11 cellular contexts compared by ENCODE assay signal in the genomic region with DNA sequence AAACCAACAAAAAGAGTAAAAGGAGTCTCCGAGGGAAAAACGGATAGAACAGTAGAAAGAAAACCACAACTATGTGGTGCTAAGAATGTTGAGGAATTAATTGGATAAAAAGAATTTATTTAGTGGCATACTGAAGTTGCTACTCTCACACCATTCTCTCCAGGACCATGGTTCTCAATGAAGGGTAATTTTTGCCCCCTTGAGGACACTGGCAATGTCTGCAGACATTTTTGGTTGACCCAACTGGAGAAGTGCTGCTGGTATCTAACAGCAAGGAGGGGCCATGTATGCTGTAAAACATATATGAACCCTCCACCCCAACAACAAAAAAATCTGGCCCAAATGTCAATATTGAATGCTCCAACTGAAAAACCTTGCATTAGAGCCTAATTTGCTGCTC.
DNase-seq lines count a peak whose midpoint lies in the region; ATAC-seq, FAIRE-seq and TF ChIP-seq lines count a peak whose summit lies in the region.
"Had no signal": no experiment of that assay in that cellular context is flagged by ENCODE, and none has a peak within 500 bp of the region (broad histone marks: within the 10 kb centered on the region; RNA-seq: fewer than 3 reads in every experiment).

No MANE protein-coding gene starts in this region.

- no peak for TF ChIP-seq POLR2A in K562 (conservative IDR thresholded peaks at IDR 0.05)

- no peaks in the 10 kb centered on the region for H3K4me1 Mint-ChIP-seq in nephron progenitor cell
- no peaks in the 10 kb centered on the region for H3K4me1 Mint-ChIP-seq in glutamatergic neuron (ENCODE audit: low read depth, unreplicated experiment)

- no peak overlapping the region for H3K9ac ChIP-seq in K562 (ENCODE audit: insufficient read depth in 1 of 2, low read depth in 2 of 2, low read length in 2 of 2)

- no peaks in the 10 kb centered on the region for H3K27me3 ChIP-seq in K562 (ENCODE audit: control insufficient read depth in 2 of 2, insufficient read depth in 2 of 2, low read length in 2 of 2)

- 76% methylated on average over 2 of the region's 2 CpGs for WGBS in K562 (ENCODE audit: insufficient coverage, low coverage, missing lambda C conversion rate)

- H3K27ac Mint-ChIP-seq in nephron progenitor cell (no peak overlapping the region), glutamatergic neuron (ENCODE audit: unreplicated experiment) (no peak overlapping the region)

- TF ChIP-seq RAD21 in K562 (CRISPR knock-in tag; conservative IDR thresholded peaks at IDR 0.05 in 1 of 2, IDR thresholded peaks at IDR 0.05 in 1 of 2): no peak; a peak in 1 of 4 replicates

- H3K9me3 ChIP-seq in K562 (replicated peaks; ENCODE audit: control insufficient read depth, insufficient read depth, low read depth, low read length): no peaks in the 10 kb centered on the region

- FAIRE-seq in G401.6 (lab: Jason Lieb, UNC) (peak; percentile 46), K562 (lab: Jason Lieb, UNC) (peak; percentile 65)
- FAIRE-seq: GM19239 had no signal

- no peak overlapping the region for H3K4me3 Mint-ChIP-seq in nephron progenitor cell
- no peak overlapping the region for H3K4me3 Mint-ChIP-seq in glutamatergic neuron (ENCODE audit: unreplicated experiment)

- H3K36me3 ChIP-seq in K562 (ENCODE audit: control insufficient read depth, insufficient read depth, low read length): peaks cover 73% of the 10 kb centered on the region

- no peak overlapping the region for H3K4me2 ChIP-seq in K562 (ENCODE audit: insufficient read depth, low read length)

- TF ChIP-seq EP300 in K562 (IDR thresholded peaks at IDR 0.05; ENCODE audit: low read length): no peak

- H3K9me3 Mint-ChIP-seq in nephron progenitor cell (peaks cover 12% of the 10 kb centered on the region), glutamatergic neuron (ENCODE audit: unreplicated experiment) (no peaks in the 10 kb centered on the region)

- no TSS peak for BruUV-seq in K562 (replicated peaks; lab: Mats Ljungman, UMichigan)

- H3K4me3 ChIP-seq in K562: no peak overlapping the region

- no peaks in the 10 kb centered on the region for H3K9me1 ChIP-seq in K562 (ENCODE audit: control insufficient read depth, insufficient read depth, low read length)

- DNase-seq in Kasumi-1 (lab: John Stamatoyannopoulos, UW) (peak; percentile 32 to 42), K562 (ENCODE audit: extremely low read depth in 1 of 4, low spot score in 3 of 4) (peak in 2 of 4 experiments; percentile 34 to 35), nephron progenitor cell (no peak), glutamatergic neuron (no peak), DMS114 treated with DMSO at 0.1 percent for 48 hours (lab: John Stamatoyannopoulos, UW; ENCODE audit: unreplicated experiment) (no peak), activated gamma-delta T cell (lab: John Stamatoyannopoulos, UW) (no peak), putamen (ENCODE audit: low spot score) (no peak)
- DNase-seq: stimulated activated CD4-positive, alpha-beta T cell treated with anti-CD3 and anti-CD28 coated beads, Interleukin-4, amount 100 ng/mL, for 24 hours; T-helper 9 cell had no signal

- TF ChIP-seq CTCF in K562 (IDR thresholded peaks at IDR 0.05 in 2 of 3, conservative IDR thresholded peaks at IDR 0.05 in 1 of 3; ENCODE audit: insufficient read depth in 2 of 3, low read depth in 1 of 3, low read length in 3 of 3) (peak; percentile 30 to 53 (median 33); a peak in 4 of 6 replicates), nephron progenitor cell (IDR thresholded peaks at IDR 0.05) (peak; percentile 18), glutamatergic neuron (IDR thresholded peaks at IDR 0.05; ENCODE audit: partially characterized antibody, unreplicated experiment) (no peak)

- H3K27me3 Mint-ChIP-seq in nephron progenitor cell (ENCODE audit: low read depth, poor library complexity): no peaks in the 10 kb centered on the region
- H3K27me3 Mint-ChIP-seq in glutamatergic neuron (ENCODE audit: unreplicated experiment): peaks cover 2% of the 10 kb centered on the region

- H3K4me1 ChIP-seq in K562 (replicated peaks in 1 of 2; ENCODE audit: control insufficient read depth in 2 of 2, insufficient read depth in 2 of 2, low read length in 2 of 2): no peaks in the 10 kb centered on the region; a peak in 1 of 5 replicates

- H3K79me2 ChIP-seq in K562 (ENCODE audit: control insufficient read depth, insufficient read depth, low read length): peaks cover 2% of the 10 kb centered on the region; the same call in 1 of the 3 replicates

- peak; percentile 85 for ATAC-seq in K562

- H3K36me3 Mint-ChIP-seq in nephron progenitor cell (ENCODE audit: low read depth): peaks cover 77% of the 10 kb centered on the region
- peaks cover 2% of the 10 kb centered on the region for H3K36me3 Mint-ChIP-seq in glutamatergic neuron (ENCODE audit: unreplicated experiment)

- intact Hi-C loops in K562 (cut with micrococcal nuclease): loop anchor here (1.0 kb wide), 1 partner anchor 142 kb away; no protein-coding TSS in a partner anchor

- in situ Hi-C loops in K562 (cut with MboI): no loop called here

- H4K20me1 ChIP-seq in K562 (replicated peaks; ENCODE audit: control insufficient read depth, insufficient read depth, low read length): no peaks in the 10 kb centered on the region

- H2AFZ ChIP-seq in K562 (ENCODE audit: low read depth, low read length): no peak overlapping the region

- POLR2A ChIA-PET in K562 (lab: Yijun Ruan, JAX): no interaction called here

- no peak overlapping the region for H3K27ac ChIP-seq in K562 (ENCODE audit: extremely low read depth, low read depth, low read length)

- CTCF ChIA-PET in K562 (lab: Yijun Ruan, JAX; ENCODE audit: low intra/inter-chr PET ratio): interaction anchor here (0.8 to 2.0 kb wide), 2 partner anchors 141 to 142 kb away, joined by 3 to 6 read pairs; no protein-coding TSS in a partner anchor

TF ChIP-seq in K562, 482 proteins besides CTCF, POLR2A, EP300 and RAD21:
- TF ChIP-seq KAT7 (CRISPR knock-in tag; IDR thresholded peaks at IDR 0.05; ENCODE audit: borderline replicate concordance) (no peak), GTF2A2 (tag; IDR thresholded peaks at IDR 0.05) (no peak), MCM2 (IDR thresholded peaks at IDR 0.05; ENCODE audit: low read depth) (no peak), DMBX1 (CRISPR knock-in tag; IDR thresholded peaks at IDR 0.05; ENCODE audit: borderline replicate concordance) (no peak), RBM22 (IDR thresholded peaks at IDR 0.05; ENCODE audit: low read depth, low read length, poor library complexity, severe bottlenecking) (no peak), MTF1 (CRISPR knock-in tag; IDR thresholded peaks at IDR 0.05; ENCODE audit: borderline replicate concordance) (no peak), CBX3 (IDR thresholded peaks at IDR 0.05; ENCODE audit: borderline replicate concordance in 1 of 2, low read length in 2 of 2) (no peak), GTF2B (IDR thresholded peaks at IDR 0.05; ENCODE audit: extremely low read depth, insufficient read length) (no peak), KHSRP (IDR thresholded peaks at IDR 0.05) (no peak), GATAD2A (IDR thresholded peaks at IDR 0.05) (no peak), TCF3 (CRISPR knock-in tag; IDR thresholded peaks at IDR 0.05) (no peak), SMARCA4 (IDR thresholded peaks at IDR 0.05) (no peak), NCOA2 (IDR thresholded peaks at IDR 0.05; ENCODE audit: partially characterized antibody in 2 of 2) (no peak), CTBP1 (IDR thresholded peaks at IDR 0.05; ENCODE audit: borderline replicate concordance) (no peak), MBD1 (CRISPR knock-in tag; IDR thresholded peaks at IDR 0.05) (no peak), MYBL2 (IDR thresholded peaks at IDR 0.05; ENCODE audit: low read depth) (no peak), MYBL2 (CRISPR knock-in tag; IDR thresholded peaks at IDR 0.05; ENCODE audit: borderline replicate concordance) (no peak)

Comparison
In these comparisons a context has a peak if more than half of its experiments do, and no peak if none do; other contexts are left out.
1. DNase-seq: peak in Kasumi-1 (2 of 2); none in nephron progenitor cell (single experiment), glutamatergic neuron (single experiment), DMS114 treated with DMSO at 0.1 percent for 48 hours (single experiment), activated gamma-delta T cell (single experiment) and putamen (single experiment).